23 cellular contexts compared by ENCODE assay signal in genomic region chr3:38567498-38567897, GRCh38.
A peak's percentile ranks its signal among the peaks of the same experiment; 100 is the strongest.
DNase-seq lines count a peak whose midpoint lies in the region; ATAC-seq and TF ChIP-seq lines count a peak whose summit lies in the region.
"Had no signal": no experiment of that assay in that cellular context is flagged by ENCODE, and none has a peak within 500 bp of the region (broad histone marks: within the 10 kb centered on the region; RNA-seq: fewer than 3 reads in every experiment).

No MANE protein-coding gene starts in this region.

- H3K4me1 Mint-ChIP-seq in activated CD4-positive, alpha-beta T cell treated with anti-CD3 and anti-CD28 coated beads, Interleukin-2, amount 10 ng/mL, durations not matched to agents 7 days and 5 days = no peaks in the 10 kb centered on the region
- 0 out of 4 replicates have a peak, but pooled peaks cover 0 to 2% of the 10 kb centered on the region in 2 experiments for H3K4me1 Mint-ChIP-seq in H9

- POLR2A ChIA-PET in activated CD4-positive, alpha-beta T cell treated with anti-CD3 and anti-CD28 coated beads, Interleukin-2, amount 10 ng/mL, durations not matched to agents 7 days and 5 days (lab: Charles Lee) = no interaction called here

- TF ChIP-seq CTCF in H9 (conservative IDR thresholded peaks at IDR 0.05) (no peak), coronary artery (IDR thresholded peaks at IDR 0.05) (no peak)

- no peak overlapping the region for H3K4me2 ChIP-seq in H9 (ENCODE audit: insufficient read depth, insufficient read length, low read length)
- H3K4me2 ChIP-seq: GM23338, KMS-11 had no signal

- CTCF ChIA-PET in activated CD4-positive, alpha-beta T cell treated with anti-CD3 and anti-CD28 coated beads, Interleukin-2, amount 10 ng/mL, durations not matched to agents 7 days and 5 days (lab: Charles Lee) = no interaction called here

- H3T11ph ChIP-seq in H9 (ENCODE audit: low read length) = no peak overlapping the region

- H3K9me3 Mint-ChIP-seq in activated CD4-positive, alpha-beta T cell treated with anti-CD3 and anti-CD28 coated beads, Interleukin-2, amount 10 ng/mL, durations not matched to agents 7 days and 5 days = peaks cover 2% of the 10 kb centered on the region
- H3K9me3 Mint-ChIP-seq in H9 = no peaks in the 10 kb centered on the region; a peak in 1 of 5 replicates
- H3K9me3 Mint-ChIP-seq: GM23338 had no signal

- no peak overlapping the region for H2AFZ ChIP-seq in H9 (ENCODE audit: low read length)
- H2AFZ ChIP-seq: GM23338 had no signal

- H3K4me1 ChIP-seq in H9 (ENCODE audit: insufficient read depth, low read length) = no peaks in the 10 kb centered on the region

- WGBS in H9 (ENCODE audit: extremely low coverage, insufficient read length, low lambda C conversion rate) = no CpG with 5 or more reads among the region's 4 CpGs

- H3K18ac ChIP-seq in H9 (ENCODE audit: insufficient read length, low read depth, low read length) = no peak overlapping the region

- ATAC-seq in GM18519 (IDR thresholded peaks at IDR 0.05; ENCODE audit: low FRiP score, unreplicated experiment) (no peak), GM21786 (IDR thresholded peaks at IDR 0.05; ENCODE audit: unreplicated experiment) (no peak)
- ATAC-seq: CD8-positive, alpha-beta T cell; GM23338; HCT116; Panc1 had no signal

- no peak overlapping the region for H3K14ac ChIP-seq in H9 (ENCODE audit: insufficient read depth, low read length)

- no peaks in the 10 kb centered on the region for H3K9me3 ChIP-seq in H9 (ENCODE audit: control insufficient read depth, low read depth, low read length)

- H3K27ac Mint-ChIP-seq in activated CD4-positive, alpha-beta T cell treated with anti-CD3 and anti-CD28 coated beads, Interleukin-2, amount 10 ng/mL, durations not matched to agents 7 days and 5 days = no peak overlapping the region
- no peak overlapping the region for H3K27ac Mint-ChIP-seq in H9
- H3K27ac Mint-ChIP-seq: CD8-positive, alpha-beta T cell; GM23338 had no signal

- H2BK15ac ChIP-seq in H9 (ENCODE audit: low read depth, low read length) = no peak overlapping the region

- no peak overlapping the region for H4K8ac ChIP-seq in H9 (replicated peaks; ENCODE audit: insufficient read length, low read depth, low read length)

- H3K27ac ChIP-seq in H9 (ENCODE audit: insufficient read length, low read depth, low read length) (no peak overlapping the region), coronary artery (no peak overlapping the region)
- H3K27ac ChIP-seq: 22Rv1, KMS-11 had no signal

- no peak overlapping the region for H4K5ac ChIP-seq in H9 (ENCODE audit: insufficient read length, low read depth, low read length)

- no peak overlapping the region for H3K56ac ChIP-seq in H9 (ENCODE audit: insufficient read length, low read depth, low read length)

- H3K9ac ChIP-seq in H9 (ENCODE audit: extremely low read depth, insufficient read length, low read length) = no peak overlapping the region
- H3K9ac ChIP-seq: KMS-11 had no signal

- no peak overlapping the region for H4K91ac ChIP-seq in H9 (ENCODE audit: insufficient read length, low read depth, low read length)

- H3K23me2 ChIP-seq in H9 (ENCODE audit: insufficient read length, low read depth, low read length, poor library complexity, severe bottlenecking) = no peaks in the 10 kb centered on the region

- H3K4ac ChIP-seq in H9 (ENCODE audit: low read depth, low read length) = no peak overlapping the region

- H3K36me3 Mint-ChIP-seq in activated CD4-positive, alpha-beta T cell treated with anti-CD3 and anti-CD28 coated beads, Interleukin-2, amount 10 ng/mL, durations not matched to agents 7 days and 5 days (ENCODE audit: low read depth) = no peaks in the 10 kb centered on the region
- peaks cover 0 to 3% (median 0%) of the 10 kb centered on the region in 3 experiments; a peak in 2 of 7 replicates for H3K36me3 Mint-ChIP-seq in H9 (ENCODE audit: insufficient read depth in 1 of 3, low read depth in 3 of 3)
- H3K36me3 Mint-ChIP-seq: CD8-positive, alpha-beta T cell had no signal

- H3K27me3 Mint-ChIP-seq in activated CD4-positive, alpha-beta T cell treated with anti-CD3 and anti-CD28 coated beads, Interleukin-2, amount 10 ng/mL, durations not matched to agents 7 days and 5 days = no peaks in the 10 kb centered on the region
- no peaks in the 10 kb centered on the region; the same call in 1 of the 2 replicates for H3K27me3 Mint-ChIP-seq in H9 (ENCODE audit: low read depth)

- peak; percentile 1 for DNase-seq in activated CD4-positive, alpha-beta T cell treated with anti-CD3 and anti-CD28 coated beads, Interleukin-2, amount 10 ng/mL, durations not matched to agents 7 days and 5 days
- DNase-seq in activated CD4-positive, alpha-beta T cell treated with anti-CD3 and anti-CD28 coated beads, Interleukin-2, amount 50 U/mL, for 1 hour = no peak
- peak; percentile 17 for DNase-seq in H9
- DNase-seq in coronary artery (ENCODE audit: low spot score) = peak; percentile 17
- DNase-seq in mesenteric fat pad (ENCODE audit: low spot score) = peak; percentile 20
- no peak for DNase-seq in NCI-H1436 treated with DMSO at 0.1 percent for 48 hours (lab: John Stamatoyannopoulos, UW)
- DNase-seq: AML-193; C1 segment of cervical spinal cord; CD8-positive, alpha-beta T cell; DND-41; NCI-H1092 treated with DMSO at 0.1 percent for 48 hours; NCI-H146; NCI-H2029; NCI-H226; NCI-H524; NCI-H82 had no signal

- H2BK120ac ChIP-seq in H9 (ENCODE audit: low read depth, low read length, poor library complexity, severe bottlenecking) = no peak overlapping the region

- H3K79me2 ChIP-seq in H9 (ENCODE audit: insufficient read depth, low read length) = no peaks in the 10 kb centered on the region

- H4K20me1 ChIP-seq in H9 (ENCODE audit: control insufficient read depth, insufficient read depth, insufficient read length) = no peaks in the 10 kb centered on the region

- H2BK20ac ChIP-seq in H9 (ENCODE audit: low read depth, low read length, poor library complexity, severe bottlenecking) = no peak overlapping the region

- no peak overlapping the region for H2AK5ac ChIP-seq in H9 (ENCODE audit: insufficient read length, low read length)

- no peak overlapping the region for H3K4me3 ChIP-seq in coronary artery
- H3K4me3 ChIP-seq: GM23338 had no signal

- H3K79me1 ChIP-seq in H9 (ENCODE audit: insufficient read depth, low read depth, low read length, poor library complexity, severe bottlenecking) = no peaks in the 10 kb centered on the region

- no peak overlapping the region for H2BK12ac ChIP-seq in H9 (ENCODE audit: insufficient read length, low read depth, low read length)

- no peak overlapping the region for H3K4me3 Mint-ChIP-seq in activated CD4-positive, alpha-beta T cell treated with anti-CD3 and anti-CD28 coated beads, Interleukin-2, amount 10 ng/mL, durations not matched to agents 7 days and 5 days
- no peak overlapping the region for H3K4me3 Mint-ChIP-seq in H9
- H3K4me3 Mint-ChIP-seq: CD8-positive, alpha-beta T cell; GM23338 had no signal

- no peak overlapping the region for H2BK5ac ChIP-seq in H9 (ENCODE audit: insufficient read length, low read length)

- no peaks in the 10 kb centered on the region for H3K27me3 ChIP-seq in H9 (ENCODE audit: insufficient read depth, low read length)

- H3K23ac ChIP-seq in H9 (ENCODE audit: insufficient read length, low read depth, low read length) = no peak overlapping the region

Comparison
In these comparisons a context has a peak if more than half of its experiments do, and no peak if none do; other contexts are left out.
1. DNase-seq: peak in activated CD4-positive, alpha-beta T cell treated with anti-CD3 and anti-CD28 coated beads, Interleukin-2, amount 10 ng/mL, durations not matched to agents 7 days and 5 days (single experiment), H9 (single experiment), coronary artery (single experiment) and mesenteric fat pad (single experiment); none in activated CD4-positive, alpha-beta T cell treated with anti-CD3 and anti-CD28 coated beads, Interleukin-2, amount 50 U/mL, for 1 hour (single experiment) and NCI-H1436 treated with DMSO at 0.1 percent for 48 hours (single experiment).